Comparison of ENCODE assay signal across 13 cellular contexts in genomic region chr19:15287496-15287895, GRCh38. TPM values are rescaled to one million over a fixed set of nuclear protein-coding genes. Genes with fewer than 3 reads are reported as not detected.
DNase-seq lines count a peak whose midpoint lies in the region; ATAC-seq, FAIRE-seq and TF ChIP-seq lines count a peak whose summit lies in the region.
"Had no signal": no experiment of that assay in that cellular context is flagged by ENCODE, and none has a peak within 500 bp of the region (broad histone marks: within the 10 kb centered on the region; RNA-seq: fewer than 3 reads in every experiment).

No MANE protein-coding gene starts in this region.

- H3K4me1 ChIP-seq in OCI-LY1 (ENCODE audit: insufficient read depth, low read length, severe bottlenecking) (peaks cover 99% of the 10 kb centered on the region), GM12878 (ENCODE audit: control insufficient read depth, insufficient read depth, low read length) (peaks cover 83% of the 10 kb centered on the region)

- ATAC-seq in GM12878 = peak; percentile 6
- ATAC-seq in stimulated activated effector memory CD8-positive, alpha-beta T cell treated with anti-CD3 and anti-CD28 coated beads, Interleukin-12 subunit alpha, Interleukin-12 subunit beta, amount 100 ng/mL, for 72 hours = peak; percentile 39

- H3K9me3 Mint-ChIP-seq in activated naive CD4-positive, alpha-beta T cell treated with anti-CD3 and anti-CD28 coated beads for 36 hours = no peaks in the 10 kb centered on the region
- H3K9me3 Mint-ChIP-seq in stimulated activated effector memory CD8-positive, alpha-beta T cell treated with anti-CD3 and anti-CD28 coated beads, Interleukin-12 subunit alpha, Interleukin-12 subunit beta, amount 100 ng/mL, for 72 hours = no peaks in the 10 kb centered on the region

- peak overlapping the region; percentile 16 for H3K4me3 ChIP-seq in OCI-LY1 (ENCODE audit: low read depth, low read length, poor library complexity, severe bottlenecking)
- 0 out of 2 replicates have a peak overlapping the region, but pooled peaks have one; percentile 25 for H3K4me3 ChIP-seq in GM12878

- RAD21 ChIA-PET in GM12878 (lab: Charles Lee; ENCODE audit: unreplicated experiment) = interaction anchor here (0.8 to 2.0 kb wide), 4 partner anchors 38 to 92 kb away, joined by 3 to 15 read pairs (median 3); partner anchors contain the start of genes AKAP8 and BRD4

- H3K79me2 ChIP-seq in OCI-LY1 (ENCODE audit: insufficient read depth, low read length) (peaks cover 94% of the 10 kb centered on the region), GM12878 (ENCODE audit: control insufficient read depth, insufficient read depth, low read length) (peaks cover 97% of the 10 kb centered on the region)

- H3K27ac Mint-ChIP-seq in activated naive CD4-positive, alpha-beta T cell treated with anti-CD3 and anti-CD28 coated beads for 36 hours = peak overlapping the region; percentile 28
- H3K27ac Mint-ChIP-seq in stimulated activated effector memory CD8-positive, alpha-beta T cell treated with anti-CD3 and anti-CD28 coated beads, Interleukin-12 subunit alpha, Interleukin-12 subunit beta, amount 100 ng/mL, for 72 hours = peak overlapping the region; percentile 60

- no peaks in the 10 kb centered on the region for H3K36me3 Mint-ChIP-seq in activated naive CD4-positive, alpha-beta T cell treated with anti-CD3 and anti-CD28 coated beads for 36 hours (ENCODE audit: low read depth)
- peaks cover 15% of the 10 kb centered on the region for H3K36me3 Mint-ChIP-seq in stimulated activated effector memory CD8-positive, alpha-beta T cell treated with anti-CD3 and anti-CD28 coated beads, Interleukin-12 subunit alpha, Interleukin-12 subunit beta, amount 100 ng/mL, for 72 hours

- no peak for FAIRE-seq in GM12878 (lab: Jason Lieb, UNC)

- H3K27ac ChIP-seq in OCI-LY1 (ENCODE audit: low read depth, low read length, poor library complexity, severe bottlenecking) = peak overlapping the region; percentile 88
- H3K27ac ChIP-seq in GM12878 (ENCODE audit: control insufficient read depth, insufficient read depth) = peak overlapping the region; percentile 68
- H3K27ac ChIP-seq: parathyroid adenoma had no signal

- POLR2A ChIA-PET in GM12878 (lab: Charles Lee) = interaction anchor here (0.9 to 2.5 kb wide), 4 partner anchors 30 to 92 kb away, joined by 3 to 9 read pairs (median 4); partner anchors contain the start of genes AKAP8 and BRD4

- H4K20me1 ChIP-seq in OCI-LY1 (ENCODE audit: insufficient read depth, low read length) (no peaks in the 10 kb centered on the region), GM12878 (ENCODE audit: control insufficient read depth, insufficient read depth) (peaks cover 25% of the 10 kb centered on the region)

- in situ Hi-C loops in GM12878 (cut with MboI) = no loop called here

- no peak overlapping the region for H3K4me3 Mint-ChIP-seq in activated naive CD4-positive, alpha-beta T cell treated with anti-CD3 and anti-CD28 coated beads for 36 hours
- H3K4me3 Mint-ChIP-seq in stimulated activated effector memory CD8-positive, alpha-beta T cell treated with anti-CD3 and anti-CD28 coated beads, Interleukin-12 subunit alpha, Interleukin-12 subunit beta, amount 100 ng/mL, for 72 hours = peak overlapping the region; percentile 24

- TF ChIP-seq POLR2A in GM12878 (IDR thresholded peaks at IDR 0.05; ENCODE audit: low read depth, low read length) = no peak

- no peak overlapping the region for H2AFZ ChIP-seq in OCI-LY1 (ENCODE audit: low read length)
- H2AFZ ChIP-seq in GM12878 (ENCODE audit: control insufficient read depth, low read depth, low read length) = no peak overlapping the region
- H2AFZ ChIP-seq: parathyroid adenoma had no signal

- H3K9me2 ChIP-seq in OCI-LY1 (ENCODE audit: low read depth, low read length) = no peaks in the 10 kb centered on the region

- intact Hi-C loops in activated naive CD4-positive, alpha-beta T cell treated with anti-CD3 and anti-CD28 coated beads for 36 hours (cut with micrococcal nuclease) = no loop called here
- intact Hi-C loops in GM12878 (cut with micrococcal nuclease; ENCODE audit: unreplicated experiment) = no loop called here

- H3F3A ChIP-seq in OCI-LY1 (ENCODE audit: insufficient read depth, low read length) = no peaks in the 10 kb centered on the region

- no peak for DNase-seq in activated naive CD4-positive, alpha-beta T cell treated with anti-CD3 and anti-CD28 coated beads for 36 hours
- DNase-seq in activated naive CD4-positive, alpha-beta T cell treated with Interleukin-2 at 50 U/mL for 16 hours = no peak
- DNase-seq in GM12878 (ENCODE audit: low read depth, low spot score) = no peak
- DNase-seq in stimulated activated effector memory CD8-positive, alpha-beta T cell treated with anti-CD3 and anti-CD28 coated beads, Interleukin-12 subunit alpha, Interleukin-12 subunit beta, amount 100 ng/mL, for 72 hours (ENCODE audit: low spot score in 2 of 2) = no peak
- no peak for DNase-seq in stimulated activated CD4-positive, alpha-beta T cell treated with anti-CD3 and anti-CD28 coated beads, Interleukin-2, amount 100 ng/mL, for 48 hours
- no peak for DNase-seq in NCI-H82 treated with DMSO at 0.1 percent for 48 hours (lab: John Stamatoyannopoulos, UW; ENCODE audit: unreplicated experiment)
- no peak for DNase-seq in NCI-H2029 treated with DMSO at 0.1 percent for 48 hours (lab: John Stamatoyannopoulos, UW)
- DNase-seq: activated gamma-delta T cell, NCI-H446 had no signal

- H3K4me2 ChIP-seq in OCI-LY1 (ENCODE audit: low read length) (peak overlapping the region; percentile 44), GM12878 (ENCODE audit: control insufficient read depth, insufficient read depth) (peak overlapping the region; percentile 62)

- no TSS peak for BruUV-seq in GM12878 (replicated peaks; lab: Mats Ljungman, UMichigan)

- H3K36me3 ChIP-seq in OCI-LY1 (ENCODE audit: insufficient read depth, low read length) (no peaks in the 10 kb centered on the region), GM12878 (ENCODE audit: control insufficient read depth in 2 of 2, insufficient read depth in 2 of 2, low read length in 1 of 2) (peaks cover 2 to 8% of the 10 kb centered on the region in 2 experiments; a peak in 2 of 4 replicates)

- 31% methylated on average over 10 of the region's 10 CpGs for WGBS in GM12878 (ENCODE audit: insufficient coverage, insufficient replicate concordance, low lambda C conversion rate, missing lambda C conversion rate)

- no peak for TF ChIP-seq EP300 in GM12878 (IDR thresholded peaks at IDR 0.05; ENCODE audit: borderline replicate concordance in 1 of 2, control insufficient read depth in 1 of 2, low read depth in 2 of 2, low read length in 2 of 2)

- H3K9me3 ChIP-seq in OCI-LY1 (ENCODE audit: low read length) (no peaks in the 10 kb centered on the region), GM12878 (replicated peaks; ENCODE audit: control insufficient read depth, insufficient read depth, low read length) (no peaks in the 10 kb centered on the region)

- H3K27me3 ChIP-seq in OCI-LY1 (ENCODE audit: insufficient read depth, low read length) = no peaks in the 10 kb centered on the region
- H3K27me3 ChIP-seq in GM12878 (replicated peaks in 1 of 2; ENCODE audit: control insufficient read depth in 2 of 2, insufficient read depth in 2 of 2, low read length in 1 of 2) = no peaks in the 10 kb centered on the region

- peak overlapping the region; percentile 28; the same call in 1 of the 2 replicates for H3K9ac ChIP-seq in OCI-LY1 (ENCODE audit: low read length)
- H3K9ac ChIP-seq in GM12878 (ENCODE audit: control insufficient read depth, insufficient read depth, low read length) = no peak overlapping the region
- H3K9ac ChIP-seq: parathyroid adenoma had no signal

- CTCF ChIA-PET in activated naive CD4-positive, alpha-beta T cell treated with anti-CD3 and anti-CD28 coated beads for 36 hours (lab: Charles Lee) = no interaction called here
- CTCF ChIA-PET in GM12878 (lab: Yijun Ruan, JAX) = interaction anchor here (1.1 to 1.7 kb wide), 5 partner anchors 11 to 132 kb away, joined by 3 to 7 read pairs (median 4); no protein-coding TSS in a partner anchor

- peaks cover 96% of the 10 kb centered on the region for H3K4me1 Mint-ChIP-seq in activated naive CD4-positive, alpha-beta T cell treated with anti-CD3 and anti-CD28 coated beads for 36 hours (ENCODE audit: low read depth)
- H3K4me1 Mint-ChIP-seq in stimulated activated effector memory CD8-positive, alpha-beta T cell treated with anti-CD3 and anti-CD28 coated beads, Interleukin-12 subunit alpha, Interleukin-12 subunit beta, amount 100 ng/mL, for 72 hours = peaks cover 93% of the 10 kb centered on the region

- TF ChIP-seq RAD21 in GM12878 (IDR thresholded peaks at IDR 0.05; ENCODE audit: insufficient read depth, low read depth, low read length) = no peak

- TF ChIP-seq CTCF in OCI-LY1 (IDR thresholded peaks at IDR 0.05; ENCODE audit: low read length) = no peak
- no peak for TF ChIP-seq CTCF in GM12878 (IDR thresholded peaks at IDR 0.05 in 2 of 3, conservative IDR thresholded peaks at IDR 0.05 in 1 of 3; ENCODE audit: control insufficient read depth in 2 of 3, extremely low read depth in 1 of 3, insufficient read depth in 1 of 3, low read depth in 3 of 3, low read length in 3 of 3)

- H3K27me3 Mint-ChIP-seq in activated naive CD4-positive, alpha-beta T cell treated with anti-CD3 and anti-CD28 coated beads for 36 hours (ENCODE audit: low read depth) = no peaks in the 10 kb centered on the region

- SMC1A ChIA-PET in GM12878 (lab: Charles Lee; ENCODE audit: uncharacterized antibody, unreplicated experiment) = interaction anchor here (1.3 to 3.0 kb wide), 5 partner anchors 10 to 129 kb away, joined by 3 to 11 read pairs (median 10); partner anchors contain the start of gene AKAP8

RNA-seq across cellular contexts. Expression of gene BRD4, which starts 44.8 kb away (rescaled TPM):
- 100 to 1,000 TPM; 109 to 111 TPM for total RNA-seq in activated naive CD4-positive, alpha-beta T cell treated with anti-CD3 and anti-CD28 coated beads for 36 hours
- total RNA-seq in GM12878 (2013; cell fraction: nucleolus; rRNA removed) = 132 and 152 TPM in 2 replicates
- 9.3 and 11.4 TPM in 2 replicates for total RNA-seq in GM12878 (2014; rRNA removed)
- total RNA-seq in GM12878 (2014; rRNA removed; fragmentation: Illumina TruSeq; extraction: Trizol) = 8.2 and 9.3 TPM in 2 replicates
- total RNA-seq in GM12878 (2021) = 84.4 and 88.8 TPM in 2 replicates
- polyA plus RNA-seq in GM12878 (2011; ENCODE audit: low read depth) = 13.0 TPM
- 3.9 and 6.0 TPM in 2 replicates for polyA plus RNA-seq in GM12878 (2011; rRNA removed)
- polyA plus RNA-seq in GM12878 (2011; cell fraction: cytosol; rRNA removed) = 4.3 and 5.9 TPM in 2 replicates
- polyA plus RNA-seq in GM12878 (2011; cell fraction: nucleus; rRNA removed) = 47.2 and 65.0 TPM in 2 replicates
- polyA plus RNA-seq in GM12878 (2012) = 33.0 and 53.4 TPM in 2 replicates
- 12.1 and 22.9 TPM in 2 replicates for polyA plus RNA-seq in GM12878 (2014; fragmentation: Illumina TruSeq; extraction: Trizol)
- 1 to 10 TPM; 5.3 to 8.6 TPM for polyA plus RNA-seq in GM12878 (2014; fragmentation: Nextera tagmentation; extraction: Ambion mirVana)
- polyA plus RNA-seq in GM12878 (2014; rRNA removed) = 18.3 and 26.8 TPM in 2 replicates
- polyA plus RNA-seq in GM12878 (2016; fragmentation: Nextera tagmentation; extraction: Ambion mirVana) = 10 to 100 TPM; 12.2 to 13.1 TPM
- polyA minus RNA-seq in GM12878 (2011; rRNA and poly(A)+ RNA removed) = 18.0 and 22.3 TPM in 2 replicates
- polyA minus RNA-seq in GM12878 (2011; cell fraction: cytosol; rRNA and poly(A)+ RNA removed) = 15.6 and 16.7 TPM in 2 replicates
- polyA minus RNA-seq in GM12878 (2011; cell fraction: nucleus; rRNA and poly(A)+ RNA removed) = 40.9 and 74.5 TPM in 2 replicates

RNA-seq across cellular contexts. Expression of gene EPHX3, which starts 55.2 kb away (rescaled TPM):
- total RNA-seq in activated naive CD4-positive, alpha-beta T cell treated with anti-CD3 and anti-CD28 coated beads for 36 hours = not detected
- not detected in 2 replicates for total RNA-seq in GM12878 (2013; cell fraction: nucleolus; rRNA removed)
- total RNA-seq in GM12878 (2014; rRNA removed) (not detected in 2 replicates), GM12878 (2014; rRNA removed; fragmentation: Illumina TruSeq; extraction: Trizol) (not detected in 2 replicates), GM12878 (2021) (not detected in 2 replicates)
- polyA plus RNA-seq in GM12878 (2011; ENCODE audit: low read depth) = not detected
- polyA plus RNA-seq in GM12878 (2011; rRNA removed) (0.04 TPM in 1 of 2 replicates, not detected in the other), GM12878 (2014; fragmentation: Illumina TruSeq; extraction: Trizol) (not detected in 2 replicates), GM12878 (2014; fragmentation: Nextera tagmentation; extraction: Ambion mirVana) (not detected), GM12878 (2014; rRNA removed) (not detected in 2 replicates), GM12878 (2016; fragmentation: Nextera tagmentation; extraction: Ambion mirVana) (not detected)
- not detected in 2 replicates for polyA plus RNA-seq in GM12878 (2011; cell fraction: cytosol; rRNA removed)
- 0.26 TPM in 1 of 2 replicates, not detected in the other for polyA plus RNA-seq in GM12878 (2011; cell fraction: nucleus; rRNA removed)
- polyA plus RNA-seq in GM12878 (2012) = not detected in 2 replicates
- polyA minus RNA-seq in GM12878 (2011; rRNA and poly(A)+ RNA removed) = 0.21 and 0.29 TPM in 2 replicates
- polyA minus RNA-seq in GM12878 (2011; cell fraction: cytosol; rRNA and poly(A)+ RNA removed) = not detected in 2 replicates
- 0.48 TPM in 1 of 2 replicates, not detected in the other for polyA minus RNA-seq in GM12878 (2011; cell fraction: nucleus; rRNA and poly(A)+ RNA removed)
- total RNA-seq: G401, RPMI7951 had no signal
